In genomic region chr12:111034911-111035577, GRCh38 we compare ENCODE assay signal across 10 cellular contexts. TPM values are rescaled to one million over a fixed set of nuclear protein-coding genes. Genes with fewer than 3 reads are reported as not detected.
DNase-seq lines count a peak whose midpoint lies in the region; ATAC-seq and TF ChIP-seq lines count a peak whose summit lies in the region.
"Had no signal": no experiment of that assay in that cellular context is flagged by ENCODE, and none has a peak within 500 bp of the region (broad histone marks: within the 10 kb centered on the region; RNA-seq: fewer than 3 reads in every experiment).

No MANE protein-coding gene starts in this region.

- no peak for TF ChIP-seq CTCF in LNCaP clone FGC (IDR thresholded peaks at IDR 0.05; ENCODE audit: control insufficient read depth, extremely low read depth, insufficient read depth)

- H3K4me1 Mint-ChIP-seq in naive thymus-derived CD4-positive, alpha-beta T cell = peaks cover 12 to 28% (median 23%) of the 10 kb centered on the region in 7 donors

- peaks cover 0 to 1% (median 0%) of the 10 kb centered on the region in 5 donors for H3K36me3 Mint-ChIP-seq in naive thymus-derived CD4-positive, alpha-beta T cell

- no peaks in the 10 kb centered on the region for H3K36me3 ChIP-seq in naive thymus-derived CD4-positive, alpha-beta T cell (ENCODE audit: control insufficient read depth in 2 of 3, insufficient read depth in 3 of 3, low read length in 3 of 3)

- peak overlapping the region in 2 of 9 donors; percentile 51 to 56 for H3K27ac Mint-ChIP-seq in naive thymus-derived CD4-positive, alpha-beta T cell

- H3K9me3 ChIP-seq in naive thymus-derived CD4-positive, alpha-beta T cell (ENCODE audit: control insufficient read depth in 2 of 3, low read length in 3 of 3) = no peaks in the 10 kb centered on the region

- peaks cover 0 to 24% of the 10 kb centered on the region in 2 donors for H3K4me1 ChIP-seq in naive thymus-derived CD4-positive, alpha-beta T cell (ENCODE audit: control insufficient read depth in 2 of 2, insufficient read depth in 2 of 2, low read length in 2 of 2)

- H3K27me3 Mint-ChIP-seq in naive thymus-derived CD4-positive, alpha-beta T cell = peaks cover 50 to 81% (median 66%) of the 10 kb centered on the region in 5 donors

- intact Hi-C loops in naive thymus-derived CD4-positive, alpha-beta T cell (cut with micrococcal nuclease) = loop anchor here in 1 of 2 donors (1.0 to 10.0 kb wide), 3 partner anchors 21 to 60 kb away; no protein-coding TSS in a partner anchor

- no peak for ATAC-seq in naive thymus-derived CD4-positive, alpha-beta T cell
- ATAC-seq in HG02623 (IDR thresholded peaks at IDR 0.05; ENCODE audit: unreplicated experiment) = no peak
- no peak for ATAC-seq in HG02981 (IDR thresholded peaks at IDR 0.05; ENCODE audit: unreplicated experiment)
- ATAC-seq: HCT116 had no signal

- H3K27ac ChIP-seq in naive thymus-derived CD4-positive, alpha-beta T cell (ENCODE audit: low read depth, low read length) = no peak overlapping the region

- DNase-seq in COLO668 (lab: John Stamatoyannopoulos, UW; ENCODE audit: unreplicated experiment) (peak; percentile 13), LNCaP clone FGC (ENCODE audit: low read depth) (no peak), T47D (ENCODE audit: low read depth in 1 of 2, low spot score in 1 of 2) (peak; percentile 52 to 64), amniotic stem cell (lab: John Stamatoyannopoulos, UW) (no peak), NCI-H446 treated with DMSO at 0.1 percent for 48 hours (lab: John Stamatoyannopoulos, UW) (no peak)
- DNase-seq in naive thymus-derived CD4-positive, alpha-beta T cell = peak in 1 of 9 donors; percentile 11
- DNase-seq: NCI-H146 had no signal

- peak overlapping the region; percentile 15; the same call in 1 of the 2 replicates for H3K4me3 ChIP-seq in LNCaP clone FGC (ENCODE audit: low read depth, low read length)
- peak overlapping the region; percentile 19 for H3K4me3 ChIP-seq in naive thymus-derived CD4-positive, alpha-beta T cell (ENCODE audit: low read length)

- in situ Hi-C loops in T47D (cut with HindIII; ENCODE audit: low pct_unique_long_range_greater_than_20kb, low sequenced_read_pairs) = no loop called here

- POLR2A ChIA-PET in naive thymus-derived CD4-positive, alpha-beta T cell (lab: Charles Lee) = interaction anchor here (0.7 kb wide), 1 partner anchor 40 kb away, joined by 3 read pairs; no protein-coding TSS in a partner anchor

- peaks cover 10 to 33% of the 10 kb centered on the region in 2 donors for H3K27me3 ChIP-seq in naive thymus-derived CD4-positive, alpha-beta T cell (ENCODE audit: control insufficient read depth in 2 of 2, insufficient read depth in 2 of 2, low read length in 2 of 2)

- CTCF ChIA-PET in naive thymus-derived CD4-positive, alpha-beta T cell (lab: Charles Lee) = no interaction called here

- peak overlapping the region; percentile 53 to 93 (median 80) for H3K4me3 Mint-ChIP-seq in naive thymus-derived CD4-positive, alpha-beta T cell

- no peaks in the 10 kb centered on the region for H3K9me3 Mint-ChIP-seq in naive thymus-derived CD4-positive, alpha-beta T cell

RNA-seq across cellular contexts. Expression of gene CUX2, which starts 1.1 kb away (rescaled TPM):
- total RNA-seq in naive thymus-derived CD4-positive, alpha-beta T cell = 1 to 10 TPM in 2 of 5 experiments, under 1 TPM in 1, not detected in 2; 0.10 to 1.6 (median 1.2) TPM
- under 1 TPM; 0.08 to 0.10 TPM for polyA plus RNA-seq in naive thymus-derived CD4-positive, alpha-beta T cell

Comparison
In these comparisons a context has a peak if more than half of its experiments do, and no peak if none do; other contexts are left out.
1. DNase-seq: peak in COLO668 (single experiment) and T47D (2 of 2); none in LNCaP clone FGC (single experiment), amniotic stem cell (single experiment) and NCI-H446 treated with DMSO at 0.1 percent for 48 hours (single experiment).